Comparison of ENCODE assay signal across 6 cellular contexts in genomic region chr9:95192631-95193030, GRCh38.
"Had no signal": no experiment of that assay in that cellular context is flagged by ENCODE, and none has a peak within 500 bp of the region (broad histone marks: within the 10 kb centered on the region; RNA-seq: fewer than 3 reads in every experiment).

No MANE protein-coding gene starts in this region.

- H3K36me3 ChIP-seq: HAP-1 had no signal

- DNase-seq: HFFc6, KBM-7 had no signal

- H3K4me2 ChIP-seq: GM23338 had no signal

- H3K9me3 ChIP-seq: HAP-1 had no signal

- ATAC-seq: HCT116, HepG2 had no signal

- H3K4me1 ChIP-seq: HAP-1 had no signal

- H2AFZ ChIP-seq: GM23338 had no signal

- H3K4me3 ChIP-seq: GM23338, HAP-1 had no signal
